ENCODE assay signal across 18 cellular contexts in the genomic region with DNA sequence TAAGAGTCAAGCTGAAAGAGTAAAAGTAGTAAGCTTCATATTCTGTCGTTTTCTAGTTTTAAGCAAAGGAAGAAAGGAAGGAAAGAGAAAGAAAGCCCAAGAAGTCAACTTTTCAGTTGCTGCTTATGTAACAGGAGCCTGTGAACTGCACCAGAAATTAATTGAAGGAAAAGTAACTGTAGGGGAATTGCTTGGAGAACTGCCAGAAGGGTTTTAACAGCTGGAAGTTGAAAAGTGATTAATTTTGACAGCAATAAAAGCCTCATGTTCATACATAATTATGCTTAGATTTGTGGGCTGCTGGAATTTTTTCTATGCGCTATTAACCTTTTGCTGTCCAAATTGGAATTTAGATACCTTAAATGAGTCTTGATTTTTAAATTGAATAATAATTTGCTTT.
DNase-seq lines count a peak whose midpoint lies in the region; ATAC-seq, FAIRE-seq and TF ChIP-seq lines count a peak whose summit lies in the region.
"Had no signal": no experiment of that assay in that cellular context is flagged by ENCODE, and none has a peak within 500 bp of the region (broad histone marks: within the 10 kb centered on the region; RNA-seq: fewer than 3 reads in every experiment).

No MANE protein-coding gene starts in this region.

- H3K27ac ChIP-seq in astrocyte (ENCODE audit: low read depth, low read length) (no peak overlapping the region), neuronal stem cell (replicated peaks; ENCODE audit: low read length) (no peak overlapping the region)
- H3K27ac ChIP-seq: BLaER1, thoracic aorta had no signal

- H3K4me3 Mint-ChIP-seq in astrocyte (ENCODE audit: unreplicated experiment) (no peak overlapping the region), mesothelial cell of epicardium (no peak overlapping the region)
- H3K4me3 Mint-ChIP-seq in stimulated activated effector memory CD8-positive, alpha-beta T cell treated with anti-CD3 and anti-CD28 coated beads, Interleukin-12 subunit alpha, Interleukin-12 subunit beta, amount 100 ng/mL, for 72 hours: no peak overlapping the region
- H3K4me3 Mint-ChIP-seq: H9, T-helper 17 cell had no signal

- no peak overlapping the region for H2AFZ ChIP-seq in astrocyte (ENCODE audit: low read depth, low read length)
- H2AFZ ChIP-seq in neuronal stem cell (ENCODE audit: low read length): no peak overlapping the region

- H3K27me3 Mint-ChIP-seq in astrocyte (ENCODE audit: low read depth, unreplicated experiment) (no peaks in the 10 kb centered on the region), mesothelial cell of epicardium (ENCODE audit: low read depth) (no peaks in the 10 kb centered on the region)

- H3K9me3 ChIP-seq in astrocyte (ENCODE audit: insufficient read depth, low read depth, low read length) (no peaks in the 10 kb centered on the region), neuronal stem cell (replicated peaks in 1 of 2; ENCODE audit: control insufficient read depth in 2 of 2, insufficient read depth in 1 of 2, low read depth in 1 of 2, low read length in 2 of 2) (peaks cover 0 to 6% of the 10 kb centered on the region in 2 donors)
- H3K9me3 ChIP-seq: BLaER1, thoracic aorta had no signal

- TF ChIP-seq CTCF in astrocyte (IDR thresholded peaks at IDR 0.05; ENCODE audit: insufficient read depth, low read depth, low read length): no peak
- no peak for TF ChIP-seq CTCF in mesothelial cell of epicardium (IDR thresholded peaks at IDR 0.05; ENCODE audit: unreplicated experiment)

- ATAC-seq in stimulated activated effector memory CD8-positive, alpha-beta T cell treated with anti-CD3 and anti-CD28 coated beads, Interleukin-12 subunit alpha, Interleukin-12 subunit beta, amount 100 ng/mL, for 72 hours: no peak
- ATAC-seq in HG03565 (IDR thresholded peaks at IDR 0.05; ENCODE audit: unreplicated experiment): no peak
- ATAC-seq: T-helper 17 cell had no signal

- WGBS in neuronal stem cell (ENCODE audit: extremely low coverage in 2 of 2, insufficient read length in 2 of 2, insufficient replicate concordance in 1 of 2), 2 donors: no CpG with 5 or more reads among the region's 2 CpGs

- H4K20me1 ChIP-seq in astrocyte (ENCODE audit: insufficient read depth, low read length): no peaks in the 10 kb centered on the region
- H4K20me1 ChIP-seq: BLaER1 had no signal

- H3K4me3 ChIP-seq in astrocyte (ENCODE audit: insufficient read depth, low read depth, low read length) (no peak overlapping the region), neuronal stem cell (ENCODE audit: low read length in 2 of 2) (no peak overlapping the region)
- H3K4me3 ChIP-seq: BLaER1, thoracic aorta had no signal

- H2BK12ac ChIP-seq in neuronal stem cell (ENCODE audit: low read length): no peak overlapping the region

- H3K18ac ChIP-seq in neuronal stem cell (ENCODE audit: low read length): no peak overlapping the region

- H3K9me3 Mint-ChIP-seq in astrocyte (ENCODE audit: unreplicated experiment) (no peaks in the 10 kb centered on the region), mesothelial cell of epicardium (no peaks in the 10 kb centered on the region)
- no peaks in the 10 kb centered on the region for H3K9me3 Mint-ChIP-seq in stimulated activated effector memory CD8-positive, alpha-beta T cell treated with anti-CD3 and anti-CD28 coated beads, Interleukin-12 subunit alpha, Interleukin-12 subunit beta, amount 100 ng/mL, for 72 hours
- H3K9me3 Mint-ChIP-seq: H9 had no signal

- H4K91ac ChIP-seq in neuronal stem cell (ENCODE audit: low read depth, low read length, poor library complexity): no peak overlapping the region

- no peaks in the 10 kb centered on the region for H3K36me3 ChIP-seq in astrocyte (ENCODE audit: insufficient read depth, low read length)
- no peaks in the 10 kb centered on the region for H3K36me3 ChIP-seq in neuronal stem cell (replicated peaks in 1 of 2; ENCODE audit: control insufficient read depth in 2 of 2, insufficient read depth in 2 of 2, low read length in 2 of 2)
- H3K36me3 ChIP-seq: BLaER1, thoracic aorta had no signal

- H3K27me3 ChIP-seq in astrocyte (ENCODE audit: insufficient read depth, low read length): no peaks in the 10 kb centered on the region
- H3K27me3 ChIP-seq in neuronal stem cell (ENCODE audit: control insufficient read depth in 3 of 3, insufficient read depth in 3 of 3, low read depth in 1 of 3, low read length in 3 of 3): no peaks in the 10 kb centered on the region
- H3K27me3 ChIP-seq: BLaER1 had no signal

- H3K9ac ChIP-seq in astrocyte (ENCODE audit: low read length) (no peak overlapping the region), neuronal stem cell (ENCODE audit: low read depth, low read length, poor library complexity) (no peak overlapping the region)
- H3K9ac ChIP-seq: BLaER1 had no signal

- peak overlapping the region; percentile 89 for H3K27ac Mint-ChIP-seq in astrocyte (ENCODE audit: unreplicated experiment)
- peak overlapping the region; percentile 85 for H3K27ac Mint-ChIP-seq in mesothelial cell of epicardium
- H3K27ac Mint-ChIP-seq in stimulated activated effector memory CD8-positive, alpha-beta T cell treated with anti-CD3 and anti-CD28 coated beads, Interleukin-12 subunit alpha, Interleukin-12 subunit beta, amount 100 ng/mL, for 72 hours: no peak overlapping the region
- H3K27ac Mint-ChIP-seq: H9, T-helper 17 cell had no signal

- H2BK15ac ChIP-seq in neuronal stem cell (ENCODE audit: low read length): no peak overlapping the region

- H3K4me1 ChIP-seq in astrocyte (ENCODE audit: insufficient read depth, low read length) (peaks cover 25% of the 10 kb centered on the region), neuronal stem cell (ENCODE audit: control insufficient read depth in 2 of 2, insufficient read depth in 1 of 2, low read depth in 1 of 2, low read length in 2 of 2) (peaks cover 0 to under 1% of the 10 kb centered on the region in 2 donors)

- no peak overlapping the region for H3K4ac ChIP-seq in neuronal stem cell (ENCODE audit: low read length)

- no peak overlapping the region for H2BK120ac ChIP-seq in neuronal stem cell (ENCODE audit: low read depth, low read length)

- H2BK5ac ChIP-seq in neuronal stem cell (ENCODE audit: low read length): no peak overlapping the region

- no peak overlapping the region for H3K4me2 ChIP-seq in astrocyte (ENCODE audit: low read length)
- no peak overlapping the region for H3K4me2 ChIP-seq in neuronal stem cell (ENCODE audit: insufficient read depth, low read length, poor library complexity, severe bottlenecking)
- H3K4me2 ChIP-seq: BLaER1 had no signal

- H3K14ac ChIP-seq in neuronal stem cell (ENCODE audit: low read length): no peak overlapping the region

- H3K36me3 Mint-ChIP-seq in astrocyte (ENCODE audit: low read depth, unreplicated experiment) (no peaks in the 10 kb centered on the region), mesothelial cell of epicardium (no peaks in the 10 kb centered on the region)
- H3K36me3 Mint-ChIP-seq in stimulated activated effector memory CD8-positive, alpha-beta T cell treated with anti-CD3 and anti-CD28 coated beads, Interleukin-12 subunit alpha, Interleukin-12 subunit beta, amount 100 ng/mL, for 72 hours: no peaks in the 10 kb centered on the region

- no peak overlapping the region for H2AK5ac ChIP-seq in neuronal stem cell (ENCODE audit: low read depth, low read length)

- H3K79me1 ChIP-seq in neuronal stem cell (ENCODE audit: low read depth, low read length): no peaks in the 10 kb centered on the region

- H3K4me1 Mint-ChIP-seq in astrocyte (ENCODE audit: low read depth, unreplicated experiment) (peaks cover 57% of the 10 kb centered on the region), mesothelial cell of epicardium (peaks cover 51% of the 10 kb centered on the region)
- no peaks in the 10 kb centered on the region for H3K4me1 Mint-ChIP-seq in stimulated activated effector memory CD8-positive, alpha-beta T cell treated with anti-CD3 and anti-CD28 coated beads, Interleukin-12 subunit alpha, Interleukin-12 subunit beta, amount 100 ng/mL, for 72 hours
- H3K4me1 Mint-ChIP-seq: T-helper 17 cell had no signal

- peak; percentile 20 for FAIRE-seq in astrocyte (lab: Jason Lieb, UNC)
- FAIRE-seq: colon, islet of Langerhans, small intestine had no signal

- no peaks in the 10 kb centered on the region for H3K79me2 ChIP-seq in astrocyte (ENCODE audit: insufficient read depth, low read length)

- no peak overlapping the region for H4K8ac ChIP-seq in neuronal stem cell (ENCODE audit: low read depth, low read length)

- DNase-seq in DMS 273 treated with DMSO at 0.1 percent for 48 hours (lab: John Stamatoyannopoulos, UW) (peak; percentile 59), NCI-H1694 (lab: John Stamatoyannopoulos, UW) (peak; percentile 79), astrocyte (ENCODE audit: low read depth) (peak; percentile 66), mesothelial cell of epicardium (ENCODE audit: low spot score in 2 of 2, unreplicated experiment in 2 of 2) (no peak), DMS79 treated with DMSO at 0.1 percent for 48 hours (lab: John Stamatoyannopoulos, UW) (no peak), neuronal stem cell (ENCODE audit: low spot score) (no peak)
- DNase-seq in stimulated activated effector memory CD8-positive, alpha-beta T cell treated with anti-CD3 and anti-CD28 coated beads, Interleukin-12 subunit alpha, Interleukin-12 subunit beta, amount 100 ng/mL, for 72 hours (ENCODE audit: low spot score in 2 of 2): no peak
- DNase-seq: activated effector memory CD4-positive, alpha-beta T cell treated with anti-CD3 and anti-CD28 coated beads, Interleukin-2, amount 50 U/mL, for 16 hours; H9; NCI-H2029; NCI-H748 treated with DMSO at 0.1 percent for 48 hours; small intestine; T-helper 17 cell had no signal

- H3K23ac ChIP-seq in neuronal stem cell (ENCODE audit: low read depth, low read length, poor library complexity): no peak overlapping the region

Comparison
In these comparisons a context has a peak if more than half of its experiments do, and no peak if none do; other contexts are left out.
1. DNase-seq: peak in DMS 273 treated with DMSO at 0.1 percent for 48 hours (single experiment), NCI-H1694 (single experiment) and astrocyte (single experiment); none in mesothelial cell of epicardium (0 of 2), DMS79 treated with DMSO at 0.1 percent for 48 hours (single experiment), stimulated activated effector memory CD8-positive, alpha-beta T cell treated with anti-CD3 and anti-CD28 coated beads, Interleukin-12 subunit alpha, Interleukin-12 subunit beta, amount 100 ng/mL, for 72 hours (0 of 2) and neuronal stem cell (single experiment).